In genomic region chrX:9698566-9698965, GRCh38 we compare ENCODE assay signal across 34 cellular contexts.
"Had no signal": no experiment of that assay in that cellular context is flagged by ENCODE, and none has a peak within 500 bp of the region (broad histone marks: within the 10 kb centered on the region; RNA-seq: fewer than 3 reads in every experiment).

No MANE protein-coding gene starts in this region.

- H3K36me3 ChIP-seq: MG63 had no signal

- H3K27me3 ChIP-seq: MG63 had no signal

- H3K4me3 ChIP-seq: MG63 had no signal

- H3K9me3 ChIP-seq: MG63 had no signal

- DNase-seq: Karpas-422, Kasumi-1, MG63, MM.1S, MV-4-11, NCI-H1048, NCI-H1092, NCI-H1092 treated with DMSO at 0.1 percent for 48 hours, NCI-H1105, NCI-H1105 treated with DMSO at 0.1 percent for 48 hours, NCI-H1417, NCI-H1417 treated with DMSO at 0.1 percent for 48 hours, NCI-H1436, NCI-H1436 treated with DMSO at 0.1 percent for 48 hours, NCI-H146, NCI-H1694, NCI-H1694 treated with DMSO at 0.1 percent for 48 hours, NCI-H187, NCI-H187 treated with DMSO at 0.1 percent for 48 hours, NCI-H1930, NCI-H2029, NCI-H2029 treated with DMSO at 0.1 percent for 48 hours, NCI-H2081, NCI-H2081 treated with DMSO at 0.1 percent for 48 hours, NCI-H2107, NCI-H2171, NCI-H2171 treated with DMSO at 0.1 percent for 48 hours, NCI-H2227 treated with DMSO at 0.1 percent for 48 hours, NCI-H226, NCI-H345, NCI-H446, NCI-H446 treated with DMSO at 0.1 percent for 48 hours, NCI-H510A, NCI-H510A treated with DMSO at 0.1 percent for 48 hours had no signal
